In genomic region chr17:38729886-38730525, GRCh38 we compare ENCODE assay signal across 8 cellular contexts.
A peak's percentile ranks its signal among the peaks of the same experiment; 100 is the strongest.
DNase-seq lines count a peak whose midpoint lies in the region; ATAC-seq lines count a peak whose summit lies in the region.

TSS of gene CISD3 (plus strand) at chr17:38730341. CDS start at chr17:38730359, 18 bp downstream.

- peak within 1 kb of the TSS; percentile 91 for H3K27ac ChIP-seq in caudate nucleus (ENCODE audit: low read depth, low read length)

- ATAC-seq in HG02973 (IDR thresholded peaks at IDR 0.05; ENCODE audit: unreplicated experiment) = peak; percentile 59

- peak; percentile 86 for DNase-seq in SIG-M5 treated with dmso at 0.1 percent for 504 hours (lab: John Stamatoyannopoulos, UW; ENCODE audit: unreplicated experiment)
- no peak for DNase-seq in SIG-M5 (lab: John Stamatoyannopoulos, UW)
- peak; percentile 74 for DNase-seq in NCI-H2196 (lab: John Stamatoyannopoulos, UW; ENCODE audit: unreplicated experiment)
- peak; percentile 69 to 84 (median 80) for DNase-seq in activated CD4-positive, CD25-positive, alpha-beta regulatory T cell (lab: John Stamatoyannopoulos, UW)
- peak in 53 of 61 donors; percentile 27 to 86 (median 60) for DNase-seq in caudate nucleus (lab: John Stamatoyannopoulos, UW)
- DNase-seq in kidney glomerular epithelial cell (lab: John Stamatoyannopoulos, UW) = peak; percentile 53
- DNase-seq in stimulated activated CD4-positive, alpha-beta T cell treated with anti-CD3 and anti-CD28 coated beads, Interleukin-15, amount 100 ng/mL, for 48 hours (ENCODE audit: low read depth in 2 of 2) = peak; percentile 67 to 82
